ENCODE assay signal across 8 cellular contexts in the genomic region with DNA sequence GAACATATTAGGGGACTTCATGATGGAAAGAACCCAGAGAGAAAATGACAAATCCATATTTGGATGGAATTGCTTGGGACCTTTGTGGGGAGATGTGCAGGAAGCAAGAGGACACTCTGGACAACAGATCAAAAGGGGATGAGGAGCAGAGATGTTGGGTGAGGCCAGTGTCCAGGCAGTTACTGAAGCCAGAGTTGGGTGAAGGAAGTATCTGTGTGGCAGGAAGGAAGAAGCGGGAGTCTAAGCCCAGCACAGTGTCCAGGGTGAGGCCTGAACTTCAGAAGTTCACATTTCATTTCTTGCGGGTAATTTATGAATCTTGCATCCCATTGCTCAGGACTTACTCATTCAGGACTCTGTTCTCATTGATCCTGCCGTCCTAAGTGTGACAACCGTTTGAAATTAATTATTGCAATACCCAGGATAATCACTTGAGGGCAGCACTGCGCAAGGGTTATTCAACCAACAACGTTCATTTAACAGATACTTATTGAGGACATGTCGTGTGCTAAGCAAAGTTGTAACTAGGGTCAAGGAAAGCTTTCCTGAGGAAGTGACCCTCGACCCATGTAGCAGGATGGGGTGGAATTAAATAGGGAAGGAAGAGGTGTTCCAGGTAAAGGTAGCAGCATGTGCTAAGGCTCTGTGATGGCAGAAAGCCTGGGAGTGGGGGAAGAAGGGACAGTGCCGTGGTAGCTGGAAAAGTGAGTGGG.
A peak's percentile ranks its signal among the peaks of the same experiment; 100 is the strongest.
DNase-seq lines count a peak whose midpoint lies in the region; ATAC-seq and TF ChIP-seq lines count a peak whose summit lies in the region.

No MANE protein-coding gene starts in this region.

- no peaks in the 10 kb centered on the region for H3K36me3 Mint-ChIP-seq in activated naive CD4-positive, alpha-beta T cell treated with anti-CD3 and anti-CD28 coated beads for 36 hours (ENCODE audit: low read depth)

- peak; percentile 66 for ATAC-seq in GM18505 (IDR thresholded peaks at IDR 0.05; ENCODE audit: unreplicated experiment)
- peak; percentile 45 to 62 for ATAC-seq in left cardiac atrium
- no peak for ATAC-seq in HG03571 (IDR thresholded peaks at IDR 0.05; ENCODE audit: unreplicated experiment)

- peak; percentile 67 for TF ChIP-seq RAD21 in SK-N-SH (IDR thresholded peaks at IDR 0.05; ENCODE audit: low read length)

- no peaks in the 10 kb centered on the region for H4K20me1 ChIP-seq in SK-N-SH (ENCODE audit: insufficient read depth)

- intact Hi-C loops in activated naive CD4-positive, alpha-beta T cell treated with anti-CD3 and anti-CD28 coated beads for 36 hours (cut with micrococcal nuclease): loop anchor here (1.0 to 5.0 kb wide), 13 partner anchors 61 to 605 kb away; partner anchors contain the start of gene CMTM8
- intact Hi-C loops in left cardiac atrium (cut with DNase I): loop anchor here (2.0 to 10.0 kb wide), 4 partner anchors 58 to 290 kb away; partner anchors contain the start of gene CMTM8 (in 1 of the 2)

- POLR2A ChIA-PET in AG04450 (lab: Yijun Ruan, JAX): no interaction called here
- POLR2A ChIA-PET in SK-N-SH (lab: Yijun Ruan, JAX): no interaction called here

- TF ChIP-seq POLR2A in GM18505 (IDR thresholded peaks at IDR 0.05; ENCODE audit: borderline replicate concordance, extremely low read depth, insufficient read depth, insufficient read length): no peak

- H3K79me2 ChIP-seq in SK-N-SH (ENCODE audit: insufficient read depth): no peaks in the 10 kb centered on the region

- CTCF ChIA-PET in AG04450 (lab: Charles Lee): interaction anchor here (0.5 to 3.0 kb wide), 18 partner anchors 9 to 559 kb away, joined by 3 to 11 read pairs (median 4); no protein-coding TSS in a partner anchor
- CTCF ChIA-PET in SK-N-SH (lab: Yijun Ruan, JAX): interaction anchor here (0.7 to 2.8 kb wide), 24 partner anchors 8 to 300 kb away, joined by 3 to 12 read pairs (median 3); partner anchors contain the start of gene CMTM8
- CTCF ChIA-PET in activated naive CD4-positive, alpha-beta T cell treated with anti-CD3 and anti-CD28 coated beads for 36 hours (lab: Charles Lee): interaction anchor here (0.6 to 4.4 kb wide), 41 partner anchors 8 to 491 kb away, joined by 3 to 45 read pairs (median 5); partner anchors contain the start of gene CMTM8

- H3K9me3 Mint-ChIP-seq in activated naive CD4-positive, alpha-beta T cell treated with anti-CD3 and anti-CD28 coated beads for 36 hours: no peaks in the 10 kb centered on the region

- no peaks in the 10 kb centered on the region for H3K9me2 ChIP-seq in SK-N-SH

- no peaks in the 10 kb centered on the region for H3K9me3 ChIP-seq in AG04450 (ENCODE audit: control insufficient read depth, insufficient read depth, low read length)
- 0 out of 2 replicates have a peak, but pooled peaks cover 2% of the 10 kb centered on the region for H3K9me3 ChIP-seq in SK-N-SH

- H2AFZ ChIP-seq in SK-N-SH (ENCODE audit: low read depth): no peak overlapping the region

- peaks cover 10% of the 10 kb centered on the region for H3K4me1 Mint-ChIP-seq in activated naive CD4-positive, alpha-beta T cell treated with anti-CD3 and anti-CD28 coated beads for 36 hours (ENCODE audit: low read depth)

- H3K4me3 ChIP-seq in AG04450 (ENCODE audit: low read depth, low read length) (no peak overlapping the region), SK-N-SH (ENCODE audit: low read depth in 2 of 2, low read length in 1 of 2) (no peak overlapping the region)

- H3K4me2 ChIP-seq in SK-N-SH: no peak overlapping the region

- H3K27me3 Mint-ChIP-seq in activated naive CD4-positive, alpha-beta T cell treated with anti-CD3 and anti-CD28 coated beads for 36 hours (ENCODE audit: low read depth): no peaks in the 10 kb centered on the region

- H3K27me3 ChIP-seq in AG04450 (ENCODE audit: control insufficient read depth, insufficient read depth, low read length) (peaks cover 9% of the 10 kb centered on the region), SK-N-SH (ENCODE audit: insufficient read depth) (no peaks in the 10 kb centered on the region)

- peak overlapping the region; percentile 51 for H3K4me3 Mint-ChIP-seq in activated naive CD4-positive, alpha-beta T cell treated with anti-CD3 and anti-CD28 coated beads for 36 hours

- no peaks in the 10 kb centered on the region for H3K36me3 ChIP-seq in SK-N-SH (replicated peaks in 1 of 2; ENCODE audit: control insufficient read depth in 1 of 2, insufficient read depth in 2 of 2, low read length in 1 of 2)

- DNase-seq in AG04450 (ENCODE audit: low read depth, low spot score): no peak
- peak in 54 of 76 experiments; percentile 5 to 80 (median 42) for DNase-seq in HUDEP-2 (lab: John Stamatoyannopoulos, UW; ENCODE audit: unreplicated experiment in 76 of 76)
- DNase-seq in SK-N-SH: peak; percentile 24
- DNase-seq in activated naive CD4-positive, alpha-beta T cell treated with anti-CD3 and anti-CD28 coated beads for 36 hours: peak; percentile 82
- DNase-seq in left cardiac atrium: no peak
- peak; percentile 61 for DNase-seq in stimulated activated CD4-positive, alpha-beta T cell treated with anti-CD3 and anti-CD28 coated beads, Interleukin-15, amount 100 ng/mL, for 24 hours

- no peaks in the 10 kb centered on the region for H3F3A ChIP-seq in SK-N-SH (replicated peaks; ENCODE audit: insufficient read depth)

- TF ChIP-seq CTCF in AG04450 (IDR thresholded peaks at IDR 0.05; ENCODE audit: low read depth, low read length): peak; percentile 59
- peak; percentile 74 for TF ChIP-seq CTCF in SK-N-SH (IDR thresholded peaks at IDR 0.05)

- no peak for TF ChIP-seq EP300 in SK-N-SH (IDR thresholded peaks at IDR 0.05; ENCODE audit: borderline replicate concordance in 1 of 2, low read depth in 1 of 2, low read length in 1 of 2)

- no peak overlapping the region for H3K27ac Mint-ChIP-seq in activated naive CD4-positive, alpha-beta T cell treated with anti-CD3 and anti-CD28 coated beads for 36 hours

- H3K27ac ChIP-seq in AG04450 (ENCODE audit: low read depth, low read length) (no peak overlapping the region), SK-N-SH (ENCODE audit: low read depth in 2 of 2, low read length in 1 of 2) (no peak overlapping the region)

- WGBS in SK-N-SH (ENCODE audit: low lambda C conversion rate): 33% methylated on average over 9 of the region's 9 CpGs

- no peaks in the 10 kb centered on the region; a peak in 1 of 4 replicates for H3K4me1 ChIP-seq in SK-N-SH (ENCODE audit: control insufficient read depth in 1 of 2, insufficient read depth in 2 of 2, low read depth in 1 of 2, low read length in 1 of 2)

- H3K9ac ChIP-seq in SK-N-SH: no peak overlapping the region

TF ChIP-seq in SK-N-SH, 30 proteins besides CTCF, POLR2A, EP300 and RAD21:
- TF ChIP-seq SMC3 (IDR thresholded peaks at IDR 0.05; ENCODE audit: low read depth, low read length) (peak; percentile 49), EZH2phosphoT487 (IDR thresholded peaks at IDR 0.05; ENCODE audit: borderline replicate concordance, low read depth) (no peak), FOXJ3 (CRISPR knock-in tag; IDR thresholded peaks at IDR 0.05) (no peak), RCOR1 (IDR thresholded peaks at IDR 0.05; ENCODE audit: low read length) (no peak), MXI1 (IDR thresholded peaks at IDR 0.05; ENCODE audit: low read depth, low read length) (no peak)
- TF ChIP-seq, protein P1, sequence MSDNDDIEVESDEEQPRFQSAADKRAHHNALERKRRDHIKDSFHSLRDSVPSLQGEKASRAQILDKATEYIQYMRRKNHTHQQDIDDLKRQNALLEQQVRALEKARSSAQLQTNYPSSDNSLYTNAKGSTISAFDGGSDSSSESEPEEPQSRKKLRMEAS (IDR thresholded peaks at IDR 0.05; ENCODE audit: low read depth): no peak
- TF ChIP-seq, protein P2, sequence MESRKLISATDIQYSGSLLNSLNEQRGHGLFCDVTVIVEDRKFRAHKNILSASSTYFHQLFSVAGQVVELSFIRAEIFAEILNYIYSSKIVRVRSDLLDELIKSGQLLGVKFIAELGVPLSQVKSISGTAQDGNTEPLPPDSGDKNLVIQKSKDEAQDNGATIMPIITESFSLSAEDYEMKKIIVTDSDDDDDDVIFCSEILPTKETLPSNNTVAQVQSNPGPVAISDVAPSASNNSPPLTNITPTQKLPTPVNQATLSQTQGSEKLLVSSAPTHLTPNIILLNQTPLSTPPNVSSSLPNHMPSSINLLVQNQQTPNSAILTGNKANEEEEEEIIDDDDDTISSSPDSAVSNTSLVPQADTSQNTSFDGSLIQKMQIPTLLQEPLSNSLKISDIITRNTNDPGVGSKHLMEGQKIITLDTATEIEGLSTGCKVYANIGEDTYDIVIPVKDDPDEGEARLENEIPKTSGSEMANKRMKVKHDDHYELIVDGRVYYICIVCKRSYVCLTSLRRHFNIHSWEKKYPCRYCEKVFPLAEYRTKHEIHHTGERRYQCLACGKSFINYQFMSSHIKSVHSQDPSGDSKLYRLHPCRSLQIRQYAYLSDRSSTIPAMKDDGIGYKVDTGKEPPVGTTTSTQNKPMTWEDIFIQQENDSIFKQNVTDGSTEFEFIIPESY (IDR thresholded peaks at IDR 0.05; ENCODE audit: borderline replicate concordance, low read depth): no peak

Comparison
In these comparisons a context has a peak if more than half of its experiments do, and no peak if none do; other contexts are left out.
1. DNase-seq: peak in HUDEP-2 (54 of 76), SK-N-SH (single experiment), activated naive CD4-positive, alpha-beta T cell treated with anti-CD3 and anti-CD28 coated beads for 36 hours (single experiment) and stimulated activated CD4-positive, alpha-beta T cell treated with anti-CD3 and anti-CD28 coated beads, Interleukin-15, amount 100 ng/mL, for 24 hours (single experiment); none in AG04450 (single experiment) and left cardiac atrium (single experiment).